In the genomic region with DNA sequence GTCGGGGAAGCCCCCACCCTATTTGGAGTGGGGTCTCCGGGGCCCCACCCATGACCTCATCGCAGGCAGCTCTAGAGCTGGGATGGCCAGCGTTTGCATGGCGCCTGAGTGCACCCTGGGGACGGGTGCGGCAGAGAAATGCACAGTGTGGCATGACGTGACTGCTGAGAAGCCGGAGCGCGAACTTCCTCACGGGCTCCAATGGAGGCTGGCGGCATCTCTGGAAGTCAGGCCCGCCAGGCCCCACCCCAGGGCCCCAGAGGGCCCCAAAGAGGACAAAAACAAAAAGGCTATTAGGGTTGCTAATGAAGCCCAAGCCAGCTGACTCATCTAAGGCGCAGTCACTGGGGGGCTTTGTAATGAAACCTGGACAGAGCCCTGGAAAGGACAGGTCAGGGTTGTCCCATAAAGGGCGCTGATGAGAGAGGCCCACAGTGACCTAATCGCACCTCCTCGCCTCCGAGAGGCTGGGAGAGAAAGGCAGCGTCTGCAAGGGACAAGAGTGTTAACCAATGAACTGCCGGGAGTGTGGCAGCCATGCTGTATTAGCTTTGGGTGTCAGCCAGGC, we compare ENCODE assay signal across 26 cellular contexts.
DNase-seq lines count a peak whose midpoint lies in the region; ATAC-seq and TF ChIP-seq lines count a peak whose summit lies in the region.
"Had no signal": no experiment of that assay in that cellular context is flagged by ENCODE, and none has a peak within 500 bp of the region (broad histone marks: within the 10 kb centered on the region; RNA-seq: fewer than 3 reads in every experiment).

No MANE protein-coding gene starts in this region.

- no peaks in the 10 kb centered on the region for H3K79me1 ChIP-seq in IMR-90 (ENCODE audit: low read depth in 1 of 2, low read length in 2 of 2)
- no peaks in the 10 kb centered on the region for H3K79me1 ChIP-seq in mesendoderm (ENCODE audit: low read length)

- H2AK5ac ChIP-seq in IMR-90 (ENCODE audit: low read depth, low read length) (peak overlapping the region; percentile 24; the same call in 1 of the 2 replicates), mesendoderm (ENCODE audit: low read length) (peak overlapping the region; percentile 22)

- no peak overlapping the region for H2BK15ac ChIP-seq in IMR-90 (ENCODE audit: low read depth, low read length)
- no peak overlapping the region for H2BK15ac ChIP-seq in mesendoderm (replicated peaks; ENCODE audit: low read depth)

- no peak for ATAC-seq in IMR-90 (ENCODE audit: low read depth)
- ATAC-seq in Right ventricle myocardium superior (ENCODE audit: poor library complexity): peak; percentile 72
- no peak for ATAC-seq in GM21529 (IDR thresholded peaks at IDR 0.05; ENCODE audit: unreplicated experiment)
- no peak for ATAC-seq in HG02852 (IDR thresholded peaks at IDR 0.05; ENCODE audit: unreplicated experiment)
- ATAC-seq: A549, GM23338, mucosa of descending colon, WTC11 had no signal

- H3K27ac ChIP-seq in IMR-90 (ENCODE audit: insufficient read depth, low read length): no peak overlapping the region
- no peak overlapping the region for H3K27ac ChIP-seq in mesendoderm (ENCODE audit: low read depth, low read length)
- H3K27ac ChIP-seq in spleen: peak overlapping the region in 7 of 8 donors; percentile 24 to 67 (median 53)
- H3K27ac ChIP-seq: A549, neural progenitor cell had no signal

- no peak overlapping the region for H3K4me2 ChIP-seq in IMR-90 (ENCODE audit: low read depth, low read length)
- no peak overlapping the region for H3K4me2 ChIP-seq in mesendoderm (ENCODE audit: low read length)
- H3K4me2 ChIP-seq: A549, GM23338, neural progenitor cell had no signal

- 94% methylated on average over 19 of the region's 21 CpGs; no CpG with 5 or more reads in 1 of the 2 experiments for WGBS in IMR-90 (ENCODE audit: extremely low coverage in 2 of 2, insufficient read length in 1 of 2), 2 experiments
- WGBS in mesendoderm (ENCODE audit: extremely low coverage, insufficient coverage, low lambda C conversion rate): no CpG with 5 or more reads among the region's 21 CpGs
- WGBS in spleen, 5 donors: 84 to 96% (median 89%) methylated on average over 21 of the region's 21 CpGs

- CTCF ChIA-PET in IMR-90 (lab: Yijun Ruan, JAX): no interaction called here

- no peaks in the 10 kb centered on the region for H3K79me2 ChIP-seq in mesendoderm (ENCODE audit: control insufficient read depth, insufficient read depth, low read length)

- peaks cover 6% of the 10 kb centered on the region for H3K9me1 ChIP-seq in IMR-90 (ENCODE audit: insufficient read depth, low read length)

- no peak overlapping the region for H3K9ac ChIP-seq in IMR-90 (ENCODE audit: low read depth, low read length)
- no peak overlapping the region for H3K9ac ChIP-seq in mesendoderm (ENCODE audit: low read length)
- H3K9ac ChIP-seq: neural progenitor cell had no signal

- no peak for TF ChIP-seq RAD21 in IMR-90 (IDR thresholded peaks at IDR 0.05; ENCODE audit: low read length)

- no peak for TF ChIP-seq POLR2A in IMR-90 (IDR thresholded peaks at IDR 0.05; ENCODE audit: low read depth, low read length)
- no peak for TF ChIP-seq POLR2A in spleen (IDR thresholded peaks at IDR 0.05)

- POLR2A ChIA-PET in IMR-90 (lab: Charles Lee; ENCODE audit: unreplicated experiment): no interaction called here

- H2AK9ac ChIP-seq in IMR-90 (replicated peaks; ENCODE audit: low read depth, low read length, poor library complexity): no peak overlapping the region

- peaks cover 7% of the 10 kb centered on the region for H3K27me3 ChIP-seq in IMR-90 (ENCODE audit: control insufficient read depth, insufficient read depth, low read length)
- no peaks in the 10 kb centered on the region for H3K27me3 ChIP-seq in mesendoderm (ENCODE audit: insufficient read depth, low read length, poor library complexity)
- no peaks in the 10 kb centered on the region for H3K27me3 ChIP-seq in spleen (replicated peaks in 1 of 7)
- H3K27me3 ChIP-seq in BE2C: no peaks in the 10 kb centered on the region
- H3K27me3 ChIP-seq: neural progenitor cell had no signal

- H2AFZ ChIP-seq in IMR-90 (replicated peaks; ENCODE audit: low read length, poor library complexity): no peak overlapping the region
- H2AFZ ChIP-seq: neural progenitor cell had no signal

- in situ Hi-C loops in IMR-90 (cut with MboI; ENCODE audit: low sequenced_read_pairs): loop anchor here (25.0 kb wide), 1 partner anchor 1430 kb away; no protein-coding TSS in a partner anchor

- H3K4ac ChIP-seq in IMR-90 (ENCODE audit: low read depth, low read length) (no peak overlapping the region; the same call in 1 of the 2 replicates), mesendoderm (ENCODE audit: low read depth, low read length) (no peak overlapping the region)

- no peaks in the 10 kb centered on the region for H3K36me3 ChIP-seq in IMR-90 (ENCODE audit: control insufficient read depth, insufficient read depth, low read length)
- H3K36me3 ChIP-seq in mesendoderm (ENCODE audit: control insufficient read depth, insufficient read depth, low read length): no peaks in the 10 kb centered on the region
- no peaks in the 10 kb centered on the region for H3K36me3 ChIP-seq in spleen
- no peaks in the 10 kb centered on the region for H3K36me3 ChIP-seq in BE2C
- H3K36me3 ChIP-seq: neural progenitor cell had no signal

- H3K23ac ChIP-seq in IMR-90 (ENCODE audit: low read depth, low read length) (no peak overlapping the region), mesendoderm (ENCODE audit: low read length) (no peak overlapping the region)

- DNase-seq in IMR-90 (no peak), Right ventricle myocardium superior (peak; percentile 56), mesendoderm (no peak), spleen (no peak), BE2C (no peak), DMS114 treated with DMSO at 0.1 percent for 48 hours (lab: John Stamatoyannopoulos, UW; ENCODE audit: unreplicated experiment) (no peak)
- DNase-seq: activated CD4-positive, alpha-beta T cell treated with anti-CD3 and anti-CD28 coated beads, Interleukin-2, amount 50 U/mL, for 48 hours; activated CD8-positive, alpha-beta memory T cell treated with anti-CD3 and anti-CD28 coated beads, Interleukin-2, amount 50 U/mL, for 4 hours; activated naive CD4-positive, alpha-beta T cell treated with anti-CD3 and anti-CD28 coated beads, Interleukin-2, amount 50 U/mL, for 16 hours; caudate nucleus; dermis blood vessel endothelial cell; KG1; MM.1S; mucosa of descending colon; NCI-H1417 treated with DMSO at 0.1 percent for 48 hours; NCI-H446 treated with DMSO at 0.1 percent for 48 hours; stimulated activated CD4-positive, alpha-beta T cell treated with anti-CD3 and anti-CD28 coated beads, Interleukin-2, amount 100 ng/mL, for 48 hours; stimulated activated naive CD4-positive, alpha-beta T cell treated with Interleukin-2 at 50 U/mL for 16 hours; SW 1271; T1000 had no signal

- no peaks in the 10 kb centered on the region for H4K20me1 ChIP-seq in IMR-90 (ENCODE audit: insufficient read depth, low read length)

- H3K14ac ChIP-seq in IMR-90 (replicated peaks; ENCODE audit: low read depth, low read length): no peak overlapping the region

- peak overlapping the region; percentile 3; the same call in 1 of the 2 replicates for H2BK20ac ChIP-seq in IMR-90 (ENCODE audit: low read depth, low read length)

- H4K8ac ChIP-seq in IMR-90 (ENCODE audit: low read depth in 2 of 2, low read length in 2 of 2) (no peak overlapping the region), mesendoderm (ENCODE audit: low read depth, low read length) (no peak overlapping the region)

- no peak overlapping the region for H2BK120ac ChIP-seq in IMR-90 (ENCODE audit: low read depth, low read length)
- H2BK120ac ChIP-seq in mesendoderm (ENCODE audit: low read depth, low read length): no peak overlapping the region

- H4K5ac ChIP-seq in IMR-90 (ENCODE audit: low read depth, low read length) (no peak overlapping the region; the same call in 1 of the 2 replicates), mesendoderm (ENCODE audit: low read length) (no peak overlapping the region)

- no peak for TF ChIP-seq CTCF in IMR-90 (conservative IDR thresholded peaks at IDR 0.05; ENCODE audit: low read depth, low read length)
- TF ChIP-seq CTCF in spleen (IDR thresholded peaks at IDR 0.05 in 8 of 11, conservative IDR thresholded peaks at IDR 0.05 in 3 of 11): no peak
- no peak for TF ChIP-seq CTCF in BE2C (IDR thresholded peaks at IDR 0.05; ENCODE audit: low read depth, low read length)

- intact Hi-C loops in IMR-90 (cut with micrococcal nuclease) (loop anchor here (5.0 kb wide), 2 partner anchors 60 to 105 kb away; no protein-coding TSS in a partner anchor), Right ventricle myocardium superior (cut with DNase I) (no loop called here), spleen (cut with DNase I; ENCODE audit: low total_unique reads) (no loop called here)

- H3K56ac ChIP-seq in IMR-90 (ENCODE audit: extremely low read depth, insufficient read depth, low read length) (no peak overlapping the region), mesendoderm (ENCODE audit: low read length) (no peak overlapping the region)

- H3K9me3 ChIP-seq in IMR-90 (ENCODE audit: control insufficient read depth, insufficient read depth, low read length): no peaks in the 10 kb centered on the region
- no peaks in the 10 kb centered on the region for H3K9me3 ChIP-seq in spleen
- H3K9me3 ChIP-seq in BE2C: no peaks in the 10 kb centered on the region
- H3K9me3 ChIP-seq: A549, mucosa of descending colon had no signal

- H3K4me3 ChIP-seq in IMR-90 (ENCODE audit: insufficient read depth, low read depth, low read length): no peak overlapping the region
- H3K4me3 ChIP-seq in mesendoderm (ENCODE audit: low read length): no peak overlapping the region
- peak overlapping the region in 3 of 8 donors; percentile 3 to 32 (median 29) for H3K4me3 ChIP-seq in spleen
- H3K4me3 ChIP-seq in BE2C (ENCODE audit: low read depth, low read length): no peak overlapping the region
- H3K4me3 ChIP-seq: A549, GM23338, mucosa of descending colon, neural progenitor cell had no signal

- no TSS peak for BruUV-seq in IMR-90 (replicated peaks; lab: Mats Ljungman, UMichigan)

- dilution Hi-C loops in IMR-90 (cut with HindIII; ENCODE audit: low sequenced_read_pairs, unreplicated experiment): no loop called here

- peaks cover 14% of the 10 kb centered on the region for H3K4me1 ChIP-seq in IMR-90 (ENCODE audit: control insufficient read depth, insufficient read depth, low read length)
- no peaks in the 10 kb centered on the region for H3K4me1 ChIP-seq in mesendoderm (ENCODE audit: control insufficient read depth, low read depth, low read length)
- peaks cover 0 to 21% (median 12%) of the 10 kb centered on the region in 6 donors for H3K4me1 ChIP-seq in spleen
- no peaks in the 10 kb centered on the region; the same call in 1 of the 2 replicates for H3K4me1 ChIP-seq in BE2C
- H3K4me1 ChIP-seq: A549, neural progenitor cell had no signal

- H3K18ac ChIP-seq in IMR-90 (ENCODE audit: low read depth, low read length): peak overlapping the region; percentile 50; the same call in 1 of the 2 replicates
- no peak overlapping the region for H3K18ac ChIP-seq in mesendoderm (ENCODE audit: low read length)

- no peak overlapping the region for H4K91ac ChIP-seq in IMR-90 (ENCODE audit: insufficient read depth, low read depth, low read length)

- no peak overlapping the region for H2BK5ac ChIP-seq in IMR-90 (ENCODE audit: low read depth, low read length, poor library complexity, severe bottlenecking)
- H2BK5ac ChIP-seq in mesendoderm (ENCODE audit: low read length): no peak overlapping the region

TF ChIP-seq in IMR-90, 13 proteins besides CTCF, POLR2A, EP300 and RAD21 (continues in another document):
- no peak for TF ChIP-seq BHLHE40 (IDR thresholded peaks at IDR 0.05; ENCODE audit: low read depth, low read length)

Comparison
In these comparisons a context has a peak if more than half of its experiments do, and no peak if none do; other contexts are left out.
1. H3K27ac ChIP-seq: peak in spleen (7 of 8); none in IMR-90 (single experiment) and mesendoderm (single experiment).